In the genomic region with DNA sequence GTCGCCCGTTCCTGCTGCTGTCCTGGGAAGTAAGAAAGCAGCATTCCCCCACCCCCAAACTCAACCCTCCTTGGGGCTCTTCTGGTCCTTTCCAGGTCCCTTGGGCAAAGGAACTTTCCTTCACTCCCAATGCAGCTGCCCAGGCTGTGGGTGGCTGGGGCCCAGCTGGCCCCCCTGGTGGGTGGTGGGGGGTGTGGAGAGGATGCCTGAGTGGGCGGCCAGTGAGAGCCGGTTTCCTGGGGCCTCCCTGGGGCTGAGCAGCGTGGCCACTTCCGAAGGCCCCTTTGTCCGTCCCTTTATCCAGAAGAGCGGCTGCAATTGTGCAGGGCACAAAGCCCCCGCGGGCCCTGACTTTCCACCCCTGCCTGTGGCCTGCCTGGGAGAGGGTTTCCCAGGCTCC, we compare ENCODE assay signal across 24 cellular contexts.
"Had no signal": no experiment of that assay in that cellular context is flagged by ENCODE, and none has a peak within 500 bp of the region (broad histone marks: within the 10 kb centered on the region; RNA-seq: fewer than 3 reads in every experiment).

No MANE protein-coding gene starts in this region.

- H3K36me3 Mint-ChIP-seq: mesothelial cell of epicardium, naive B cell had no signal

- H3K4me3 Mint-ChIP-seq: mesothelial cell of epicardium, naive B cell had no signal

- H3K27ac ChIP-seq: coronary artery, dorsolateral prefrontal cortex, epithelial cell of prostate, esophagus squamous epithelium, gastrocnemius medialis, heart right ventricle, left lung, lower lobe of right lung had no signal

- DNase-seq: dermis blood vessel endothelial cell; dorsolateral prefrontal cortex; effector CD4-positive, alpha-beta T cell; effector memory CD4-positive, alpha-beta T cell; erythroblast; esophagus squamous epithelium; foreskin fibroblast; foreskin melanocyte; gastrocnemius medialis; glutamatergic neuron; head of caudate nucleus; heart right ventricle; hippocampal formation; left cardiac atrium; left lung; left ventricle myocardium superior; lower lobe of right lung; mesenchymal stem cell; mucosa of descending colon; naive B cell had no signal

- ATAC-seq: esophagus mucosa, gastrocnemius medialis, heart right ventricle, left cardiac atrium, left lung, left ventricle myocardium superior, lower lobe of right lung, mucosa of descending colon had no signal

- H3K9me3 Mint-ChIP-seq: mesothelial cell of epicardium had no signal

- H3K4me3 ChIP-seq: coronary artery, dorsolateral prefrontal cortex, esophagus squamous epithelium, gastrocnemius medialis, heart right ventricle, left lung, lower lobe of right lung, mucosa of descending colon had no signal

- H3K36me3 ChIP-seq: esophagus squamous epithelium, gastrocnemius medialis, heart right ventricle, left lung, lower lobe of right lung had no signal

- H3K9me3 ChIP-seq: esophagus squamous epithelium, gastrocnemius medialis, heart right ventricle, left lung, lower lobe of right lung, mucosa of descending colon had no signal

- H3K27ac Mint-ChIP-seq: mesothelial cell of epicardium had no signal
